In genomic region chrX:142977128-142977914, GRCh38 we compare ENCODE assay signal across 13 cellular contexts. TPM values are rescaled to one million over a fixed set of nuclear protein-coding genes. Genes with fewer than 3 reads are reported as not detected.
DNase-seq lines count a peak whose midpoint lies in the region; ATAC-seq lines count a peak whose summit lies in the region.
"Had no signal": no experiment of that assay in that cellular context is flagged by ENCODE, and none has a peak within 500 bp of the region (broad histone marks: within the 10 kb centered on the region; RNA-seq: fewer than 3 reads in every experiment).

No MANE protein-coding gene starts in this region.

- H3K36me3 ChIP-seq in BLaER1, result no peaks in the 10 kb centered on the region
- H3K36me3 ChIP-seq: vagina had no signal

- H4K20me1 ChIP-seq in BLaER1, result no peaks in the 10 kb centered on the region

- no peak overlapping the region for H3K4me3 ChIP-seq in BLaER1
- H3K4me3 ChIP-seq: vagina had no signal

- ATAC-seq in GM19324 (IDR thresholded peaks at IDR 0.05; ENCODE audit: low FRiP score, unreplicated experiment), result peak; percentile 93
- peak; percentile 95 for ATAC-seq in HG02840 (IDR thresholded peaks at IDR 0.05; ENCODE audit: low FRiP score, unreplicated experiment)
- ATAC-seq in HG03571 (IDR thresholded peaks at IDR 0.05; ENCODE audit: unreplicated experiment), result peak; percentile 90
- ATAC-seq in left lobe of liver, result no peak
- ATAC-seq: natural killer cell treated with Interleukin-12 subunit alpha and Interleukin-12 subunit beta and Interleukin-15 and Interleukin-18, amount 100 ng/mL, for 72 hours; Panc1 had no signal

- H3K9ac ChIP-seq in BLaER1, result no peak overlapping the region

- H3K9me3 ChIP-seq in BLaER1, result no peaks in the 10 kb centered on the region
- H3K9me3 ChIP-seq: vagina had no signal

- no peak overlapping the region for H3K27ac ChIP-seq in BLaER1
- H3K27ac ChIP-seq: vagina had no signal

- H3K27me3 ChIP-seq in BLaER1, result peaks cover 42% of the 10 kb centered on the region
- H3K27me3 ChIP-seq: vagina had no signal

- H3K4me1 ChIP-seq in BLaER1, result peaks cover 17% of the 10 kb centered on the region
- H3K4me1 ChIP-seq: vagina had no signal

- H3K4me2 ChIP-seq in BLaER1, result peak overlapping the region; percentile 40

- no peak for DNase-seq in left lobe of liver (ENCODE audit: low spot score)
- no peak for DNase-seq in NCI-H1105 (lab: John Stamatoyannopoulos, UW)
- DNase-seq in NCI-H2029 treated with DMSO at 0.1 percent for 48 hours (lab: John Stamatoyannopoulos, UW), result no peak
- no peak for DNase-seq in NCI-H2107 (lab: John Stamatoyannopoulos, UW)
- DNase-seq: IMR-90 had no signal

RNA-seq across cellular contexts. Expression of gene SPANXN4, which starts 48.4 kb away (rescaled TPM):
- total RNA-seq in left lobe of liver, result not detected
- total RNA-seq: A673; IMR-90; natural killer cell treated with Interleukin-12 subunit alpha and Interleukin-12 subunit beta and Interleukin-15 and Interleukin-18, amount 100 ng/mL, for 72 hours; vagina had no signal
